In genomic region chr15:60179786-60180391, GRCh38 we compare ENCODE assay signal across 8 cellular contexts.
DNase-seq lines count a peak whose midpoint lies in the region; ATAC-seq, FAIRE-seq and TF ChIP-seq lines count a peak whose summit lies in the region.

No MANE protein-coding gene starts in this region.

- TF ChIP-seq POLR2A in thyroid gland (IDR thresholded peaks at IDR 0.05): no peak

- H3K27me3 ChIP-seq in thyroid gland: no peaks in the 10 kb centered on the region

- H3K4me1 ChIP-seq in thyroid gland: peaks cover 3 to 5% of the 10 kb centered on the region in 2 donors

- DNase-seq in COLO668 (lab: John Stamatoyannopoulos, UW; ENCODE audit: unreplicated experiment) (peak; percentile 31), NCI-H82 (lab: John Stamatoyannopoulos, UW) (peak; percentile 65), amniotic stem cell (lab: John Stamatoyannopoulos, UW) (peak; percentile 23), thyroid gland (peak; percentile 32 to 35)

- no peak overlapping the region for H3K27ac ChIP-seq in thyroid gland

- H3K9me3 ChIP-seq in thyroid gland: no peaks in the 10 kb centered on the region

- TF ChIP-seq CTCF in thyroid gland (IDR thresholded peaks at IDR 0.05): peak; percentile 57 to 84 (median 76)

- peak; percentile 45 for FAIRE-seq in islet of Langerhans (lab: Jason Lieb, UNC)

- intact Hi-C loops in thyroid gland (cut with DNase I): loop anchor here (5.0 kb wide), 1 partner anchor 263 kb away; no protein-coding TSS in a partner anchor

- 76 to 87% methylated on average over 2 of the region's 2 CpGs for WGBS in thyroid gland, 2 donors

- ATAC-seq in GM18519 (IDR thresholded peaks at IDR 0.05; ENCODE audit: low FRiP score, unreplicated experiment) (peak; percentile 46), HG02763 (IDR thresholded peaks at IDR 0.05; ENCODE audit: unreplicated experiment) (no peak), GM19463 (IDR thresholded peaks at IDR 0.05; ENCODE audit: unreplicated experiment) (no peak)

- no peak overlapping the region for H3K4me3 ChIP-seq in thyroid gland (replicated peaks in 1 of 3)

- H3K36me3 ChIP-seq in thyroid gland: no peaks in the 10 kb centered on the region
